Comparison of ENCODE assay signal across 29 cellular contexts in the genomic region with DNA sequence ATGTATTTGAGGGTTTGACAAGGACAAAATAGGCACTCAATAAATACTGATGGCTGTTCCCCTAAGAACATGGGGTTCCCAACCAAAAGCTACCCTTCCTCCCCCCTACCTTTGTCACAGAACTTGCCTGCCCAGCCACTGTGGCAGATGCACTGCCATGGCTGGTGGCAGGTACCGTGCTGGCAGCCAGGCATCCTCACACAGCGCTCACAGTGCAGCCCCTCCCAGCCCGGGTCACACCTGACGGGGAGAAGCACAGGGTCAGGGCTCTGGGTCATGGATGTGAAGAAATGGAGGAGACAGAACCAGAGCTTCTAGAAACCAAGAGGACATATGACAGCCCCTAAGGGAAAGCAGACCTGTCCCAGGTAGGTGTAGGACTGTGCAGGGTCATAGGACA. TPM values are rescaled to one million over a fixed set of nuclear protein-coding genes. Genes with fewer than 3 reads are reported as not detected.
"Had no signal": no experiment of that assay in that cellular context is flagged by ENCODE, and none has a peak within 500 bp of the region (broad histone marks: within the 10 kb centered on the region; RNA-seq: fewer than 3 reads in every experiment).

No MANE protein-coding gene starts in this region.

- H3K4me3 Mint-ChIP-seq: activated CD8-positive, alpha-beta memory T cell treated with anti-CD3 and anti-CD28 coated beads, Interleukin-2, amount 10 ng/mL, durations not matched to agents 7 days and 5 days; activated naive CD8-positive, alpha-beta T cell treated with anti-CD3 and anti-CD28 coated beads for 36 hours; activated T-cell treated with anti-CD3 and anti-CD28 coated beads, Interleukin-2, amount 50 U/mL, for 24 hours; T-helper 1 cell treated with Interleukin-12 subunit alpha and Interleukin-12 subunit beta and Interleukin-4 antibody, amounts not matched to agents 30 μg/mL and 1 μg/mL, for 36 hours; WTC11 had no signal

- H3K27ac ChIP-seq: adrenal gland, Peyer's patch, SJSA1 had no signal

- DNase-seq: activated CD4-positive, alpha-beta T cell treated with anti-CD3 and anti-CD28 coated beads for 48 hours; activated CD4-positive, alpha-beta T cell treated with anti-CD3 and anti-CD28 coated beads, Interleukin-2, amount 50 U/mL, for 48 hours; activated CD4-positive, CD25-positive, alpha-beta regulatory T cell treated with anti-CD3 and anti-CD28 coated beads, Interleukin-2, amount 50 U/mL, for 72 hours; activated CD8-positive, alpha-beta memory T cell treated with anti-CD3 and anti-CD28 coated beads, Interleukin-2, amount 10 ng/mL, durations not matched to agents 7 days and 5 days; activated effector memory CD4-positive, alpha-beta T cell treated with Interleukin-2 at 50 U/mL for 16 hours; activated naive CD4-positive, alpha-beta T cell; activated naive CD8-positive, alpha-beta T cell treated with anti-CD3 and anti-CD28 coated beads for 36 hours; activated T-cell treated with anti-CD3 and anti-CD28 coated beads, Interleukin-2, amount 50 U/mL, for 24 hours; adrenal gland; anterior cingulate cortex; cerebellar nuclear complex; Karpas-422; MM.1S; NCI-H1105; NCI-H1436; NCI-H1694 treated with DMSO at 0.1 percent for 48 hours; NCI-H2029 treated with DMSO at 0.1 percent for 48 hours; NCI-H510A treated with DMSO at 0.1 percent for 48 hours; NCI-H69; NK-92 treated with Interleukin-12 subunit alpha and Interleukin-12 subunit beta, amount 100 ng/mL, for 24 hours; Peyer's patch; SHP77; SW 1271; T-helper 9 cell had no signal

- H3K9me3 Mint-ChIP-seq: activated T-cell treated with anti-CD3 and anti-CD28 coated beads, Interleukin-2, amount 50 U/mL, for 24 hours; activated T-helper 1 cell treated with anti-CD3 and anti-CD28 coated beads, Interleukin-12 subunit alpha, Interleukin-12 subunit beta, Interleukin-2, Interleukin-4 antibody, amounts not matched to agents 30 ng/mL and 10 ng/mL and 1 ng/mL, durations not matched to agents 14 hours and 24 hours and 36 hours; T-helper 1 cell treated with Interleukin-12 subunit alpha and Interleukin-12 subunit beta and Interleukin-4 antibody, amounts not matched to agents 30 μg/mL and 1 μg/mL, for 36 hours; WTC11 had no signal

- ATAC-seq: activated CD8-positive, alpha-beta memory T cell treated with anti-CD3 and anti-CD28 coated beads, Interleukin-2, amount 10 ng/mL, durations not matched to agents 7 days and 5 days; SK-N-SH treated with all-trans-retinoic acid at 6 μM for 48 hours; WTC11 had no signal

- H3K9me3 ChIP-seq: adrenal gland, Peyer's patch, SJSA1 had no signal

- H3K4me3 ChIP-seq: adrenal gland, Peyer's patch, SJSA1 had no signal

- H3K27ac Mint-ChIP-seq: activated CD8-positive, alpha-beta memory T cell treated with anti-CD3 and anti-CD28 coated beads, Interleukin-2, amount 10 ng/mL, durations not matched to agents 7 days and 5 days; activated naive CD8-positive, alpha-beta T cell treated with anti-CD3 and anti-CD28 coated beads for 36 hours; activated T-cell treated with anti-CD3 and anti-CD28 coated beads, Interleukin-2, amount 50 U/mL, for 24 hours; activated T-helper 1 cell treated with anti-CD3 and anti-CD28 coated beads, Interleukin-12 subunit alpha, Interleukin-12 subunit beta, Interleukin-2, Interleukin-4 antibody, amounts not matched to agents 30 ng/mL and 10 ng/mL and 1 ng/mL, durations not matched to agents 14 hours and 24 hours and 36 hours; T-helper 1 cell treated with Interleukin-12 subunit alpha and Interleukin-12 subunit beta and Interleukin-4 antibody, amounts not matched to agents 30 μg/mL and 1 μg/mL, for 36 hours; WTC11 had no signal

RNA-seq across cellular contexts. Expression of gene DLK2, which starts 2.5 kb away (rescaled TPM):
- total RNA-seq: activated CD8-positive, alpha-beta memory T cell treated with anti-CD3 and anti-CD28 coated beads, Interleukin-2, amount 10 ng/mL, durations not matched to agents 7 days and 5 days; Peyer's patch had no signal

RNA-seq across cellular contexts. Expression of gene LRRC73, which starts 57.2 kb away (rescaled TPM):
- total RNA-seq: SJSA1 had no signal
